Comparison of ENCODE assay signal across 20 cellular contexts in the genomic region with DNA sequence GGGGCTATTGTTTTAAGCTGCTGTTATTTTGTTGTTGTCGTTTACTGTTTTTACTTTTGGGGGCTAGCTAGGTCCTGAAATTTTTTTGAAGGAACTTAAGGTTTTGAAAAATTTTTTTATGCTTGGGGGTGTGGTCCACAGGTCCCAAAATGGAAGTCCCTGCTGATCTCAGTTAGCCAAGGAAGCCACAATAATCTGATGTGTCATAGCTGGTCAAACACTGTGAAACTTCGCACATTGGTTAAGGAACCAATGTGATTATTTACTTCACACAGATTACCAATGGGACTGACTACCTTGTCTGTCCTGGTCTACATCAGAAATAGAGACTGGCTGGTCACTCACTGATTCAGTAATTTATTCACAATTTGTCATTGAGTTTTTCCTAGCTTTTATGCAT. TPM values are rescaled to one million over a fixed set of nuclear protein-coding genes. Genes with fewer than 3 reads are reported as not detected.
DNase-seq lines count a peak whose midpoint lies in the region; ATAC-seq, FAIRE-seq and TF ChIP-seq lines count a peak whose summit lies in the region.
"Had no signal": no experiment of that assay in that cellular context is flagged by ENCODE, and none has a peak within 500 bp of the region (broad histone marks: within the 10 kb centered on the region; RNA-seq: fewer than 3 reads in every experiment).

No MANE protein-coding gene starts in this region.

- H3K4me1 ChIP-seq in GM12878 (ENCODE audit: control insufficient read depth, insufficient read depth, low read length): no peaks in the 10 kb centered on the region
- H3K4me1 ChIP-seq in right atrium auricular region: no peaks in the 10 kb centered on the region
- H3K4me1 ChIP-seq in effector memory CD4-positive, alpha-beta T cell (ENCODE audit: control insufficient read depth, insufficient read depth, low read length, poor library complexity, severe bottlenecking): no peaks in the 10 kb centered on the region
- H3K4me1 ChIP-seq: spleen, uterus had no signal

- no TSS peak for BruUV-seq in GM12878 (replicated peaks; lab: Mats Ljungman, UMichigan)

- H3K9me3 Mint-ChIP-seq in stimulated activated effector memory CD8-positive, alpha-beta T cell treated with anti-CD3 and anti-CD28 coated beads, Interleukin-12 subunit alpha, Interleukin-12 subunit beta, amount 100 ng/mL, for 72 hours: no peaks in the 10 kb centered on the region
- H3K9me3 Mint-ChIP-seq: dendritic cell treated with granulocyte-macrophage colony-stimulating factor and Interleukin-4, amounts not matched to agents 40 ng/mL and 50 ng/mL, for 4 days had no signal

- 96% methylated on average over 2 of the region's 2 CpGs for WGBS in GM12878 (ENCODE audit: insufficient coverage, insufficient replicate concordance, low lambda C conversion rate, missing lambda C conversion rate)

- intact Hi-C loops in GM12878 (cut with micrococcal nuclease; ENCODE audit: unreplicated experiment): no loop called here

- no peak overlapping the region for H2AFZ ChIP-seq in GM12878 (ENCODE audit: control insufficient read depth, low read depth, low read length)

- CTCF ChIA-PET in GM12878 (lab: Yijun Ruan, JAX): interaction anchor here (0.8 to 3.0 kb wide), 7 partner anchors 10 to 229 kb away, joined by 3 to 32 read pairs (median 4); no protein-coding TSS in a partner anchor

- no peaks in the 10 kb centered on the region for H3K4me1 Mint-ChIP-seq in stimulated activated effector memory CD8-positive, alpha-beta T cell treated with anti-CD3 and anti-CD28 coated beads, Interleukin-12 subunit alpha, Interleukin-12 subunit beta, amount 100 ng/mL, for 72 hours

- no peaks in the 10 kb centered on the region for H3K79me2 ChIP-seq in GM12878 (ENCODE audit: control insufficient read depth, insufficient read depth, low read length)

- no peak overlapping the region for H3K27ac ChIP-seq in GM12878 (ENCODE audit: control insufficient read depth, insufficient read depth)
- H3K27ac ChIP-seq in right atrium auricular region: no peak overlapping the region
- no peak overlapping the region for H3K27ac ChIP-seq in effector memory CD4-positive, alpha-beta T cell (ENCODE audit: insufficient read depth, low read length, poor library complexity, severe bottlenecking)
- H3K27ac ChIP-seq: 22Rv1, HL-60, spleen, uterus had no signal

- H3K4me3 ChIP-seq in GM12878 (no peak overlapping the region), right atrium auricular region (no peak overlapping the region)
- H3K4me3 ChIP-seq in effector memory CD4-positive, alpha-beta T cell (ENCODE audit: insufficient read depth, low read depth, low read length, poor library complexity, severe bottlenecking): no peak overlapping the region
- H3K4me3 ChIP-seq: spleen, uterus had no signal

- ATAC-seq in GM12878: peak; percentile 63
- ATAC-seq in stimulated activated effector memory CD8-positive, alpha-beta T cell treated with anti-CD3 and anti-CD28 coated beads, Interleukin-12 subunit alpha, Interleukin-12 subunit beta, amount 100 ng/mL, for 72 hours: peak; percentile 76
- ATAC-seq in HG02884 (IDR thresholded peaks at IDR 0.05; ENCODE audit: unreplicated experiment): no peak
- ATAC-seq: Right ventricle myocardium inferior had no signal

- DNase-seq in DMS53 (lab: John Stamatoyannopoulos, UW): peak; percentile 40
- no peak for DNase-seq in DMS53 treated with DMSO at 0.1 percent for 48 hours (lab: John Stamatoyannopoulos, UW; ENCODE audit: unreplicated experiment)
- DNase-seq in NOMO-1 treated with DMSO at 0.1 percent for 48 hours (lab: John Stamatoyannopoulos, UW; ENCODE audit: unreplicated experiment): peak; percentile 21
- DNase-seq in GM12878 (ENCODE audit: low read depth, low spot score): no peak
- no peak for DNase-seq in stimulated activated effector memory CD8-positive, alpha-beta T cell treated with anti-CD3 and anti-CD28 coated beads, Interleukin-12 subunit alpha, Interleukin-12 subunit beta, amount 100 ng/mL, for 72 hours (ENCODE audit: low spot score in 2 of 2)
- DNase-seq in right atrium auricular region (ENCODE audit: low spot score): no peak
- DNase-seq in effector memory CD4-positive, alpha-beta T cell: no peak
- DNase-seq: activated CD4-positive, alpha-beta T cell treated with anti-CD3 and anti-CD28 coated beads for 4 hours; HFFc6; NCI-H1048; NCI-H187 treated with DMSO at 0.1 percent for 48 hours; NCI-H2227 treated with DMSO at 0.1 percent for 48 hours; spleen; uterus had no signal

- RAD21 ChIA-PET in GM12878 (lab: Charles Lee; ENCODE audit: unreplicated experiment): interaction anchor here (1.0 to 2.1 kb wide), 5 partner anchors 11 to 262 kb away, joined by 3 to 13 read pairs (median 3); no protein-coding TSS in a partner anchor

- no peak for TF ChIP-seq EP300 in GM12878 (IDR thresholded peaks at IDR 0.05; ENCODE audit: borderline replicate concordance in 1 of 2, control insufficient read depth in 1 of 2, low read depth in 2 of 2, low read length in 2 of 2)

- no peak overlapping the region for H3K4me2 ChIP-seq in GM12878 (ENCODE audit: control insufficient read depth, insufficient read depth)

- H3K36me3 ChIP-seq in GM12878 (ENCODE audit: control insufficient read depth in 2 of 2, insufficient read depth in 2 of 2, low read length in 1 of 2) (no peaks in the 10 kb centered on the region), right atrium auricular region (no peaks in the 10 kb centered on the region)
- no peaks in the 10 kb centered on the region for H3K36me3 ChIP-seq in effector memory CD4-positive, alpha-beta T cell (ENCODE audit: control insufficient read depth, insufficient read depth, low read length)
- H3K36me3 ChIP-seq: spleen, uterus had no signal

- H3K4me3 Mint-ChIP-seq in stimulated activated effector memory CD8-positive, alpha-beta T cell treated with anti-CD3 and anti-CD28 coated beads, Interleukin-12 subunit alpha, Interleukin-12 subunit beta, amount 100 ng/mL, for 72 hours: no peak overlapping the region
- H3K4me3 Mint-ChIP-seq: dendritic cell treated with granulocyte-macrophage colony-stimulating factor and Interleukin-4, amounts not matched to agents 40 ng/mL and 50 ng/mL, for 4 days; HFFc6 had no signal

- POLR2A ChIA-PET in GM12878 (lab: Charles Lee): interaction anchor here (1.1 kb wide), 1 partner anchor 49 kb away, joined by 4 read pairs; no protein-coding TSS in a partner anchor

- no peak for TF ChIP-seq POLR2A in GM12878 (IDR thresholded peaks at IDR 0.05; ENCODE audit: low read depth, low read length)

- no peak overlapping the region for H3K9ac ChIP-seq in GM12878 (ENCODE audit: control insufficient read depth, insufficient read depth, low read length)

- no peaks in the 10 kb centered on the region for H3K36me3 Mint-ChIP-seq in stimulated activated effector memory CD8-positive, alpha-beta T cell treated with anti-CD3 and anti-CD28 coated beads, Interleukin-12 subunit alpha, Interleukin-12 subunit beta, amount 100 ng/mL, for 72 hours

- SMC1A ChIA-PET in GM12878 (lab: Charles Lee; ENCODE audit: uncharacterized antibody, unreplicated experiment): interaction anchor here (0.5 to 3.1 kb wide), 12 partner anchors 11 to 483 kb away, joined by 3 to 32 read pairs (median 3); no protein-coding TSS in a partner anchor

- no peaks in the 10 kb centered on the region for H4K20me1 ChIP-seq in GM12878 (ENCODE audit: control insufficient read depth, insufficient read depth)

- H3K27me3 ChIP-seq in GM12878 (replicated peaks in 1 of 2; ENCODE audit: control insufficient read depth in 2 of 2, insufficient read depth in 2 of 2, low read length in 1 of 2): no peaks in the 10 kb centered on the region
- H3K27me3 ChIP-seq in right atrium auricular region: no peaks in the 10 kb centered on the region
- no peaks in the 10 kb centered on the region for H3K27me3 ChIP-seq in effector memory CD4-positive, alpha-beta T cell (replicated peaks; ENCODE audit: control insufficient read depth, insufficient read depth, low read length, poor library complexity, severe bottlenecking)
- H3K27me3 ChIP-seq: spleen, uterus had no signal

- H3K27ac Mint-ChIP-seq in stimulated activated effector memory CD8-positive, alpha-beta T cell treated with anti-CD3 and anti-CD28 coated beads, Interleukin-12 subunit alpha, Interleukin-12 subunit beta, amount 100 ng/mL, for 72 hours: no peak overlapping the region
- H3K27ac Mint-ChIP-seq: dendritic cell treated with granulocyte-macrophage colony-stimulating factor and Interleukin-4, amounts not matched to agents 40 ng/mL and 50 ng/mL, for 4 days; HFFc6 had no signal

- no peak for FAIRE-seq in GM12878 (lab: Jason Lieb, UNC)
- FAIRE-seq: bronchial epithelial cell had no signal

- in situ Hi-C loops in GM12878 (cut with MboI): no loop called here

- no peaks in the 10 kb centered on the region for H3K9me3 ChIP-seq in GM12878 (replicated peaks; ENCODE audit: control insufficient read depth, insufficient read depth, low read length)
- no peaks in the 10 kb centered on the region for H3K9me3 ChIP-seq in right atrium auricular region
- no peaks in the 10 kb centered on the region for H3K9me3 ChIP-seq in effector memory CD4-positive, alpha-beta T cell (ENCODE audit: control insufficient read depth, low read length)
- H3K9me3 ChIP-seq: spleen, uterus had no signal

- no peak for TF ChIP-seq RAD21 in GM12878 (IDR thresholded peaks at IDR 0.05; ENCODE audit: insufficient read depth, low read depth, low read length)

- no peak for TF ChIP-seq CTCF in GM12878 (IDR thresholded peaks at IDR 0.05 in 2 of 3, conservative IDR thresholded peaks at IDR 0.05 in 1 of 3; ENCODE audit: control insufficient read depth in 2 of 3, extremely low read depth in 1 of 3, insufficient read depth in 1 of 3, low read depth in 3 of 3, low read length in 3 of 3)
- TF ChIP-seq CTCF in right atrium auricular region (IDR thresholded peaks at IDR 0.05): no peak

TF ChIP-seq in GM12878, 131 proteins besides CTCF, POLR2A, EP300 and RAD21 (continues in another document):
- no peak for TF ChIP-seq NR2C1 (IDR thresholded peaks at IDR 0.05)
- TF ChIP-seq RBBP5 (conservative IDR thresholded peaks at IDR 0.05): no peak

RNA-seq across cellular contexts. Expression of gene HYCC1, which starts 29.5 kb away (rescaled TPM):
- total RNA-seq in GM12878 (2013; cell fraction: nucleolus; rRNA removed): 70.6 and 80.3 TPM in 2 replicates
- total RNA-seq in GM12878 (2014; rRNA removed) (24.2 and 25.1 TPM in 2 replicates), GM12878 (2014; rRNA removed; fragmentation: Illumina TruSeq; extraction: Trizol) (25.6 and 28.6 TPM in 2 replicates), GM12878 (2021) (45.7 and 47.3 TPM in 2 replicates), right atrium auricular region (10 to 100 TPM; 26.1 to 40.8 TPM)
- polyA plus RNA-seq in GM12878 (2011; ENCODE audit: low read depth): 6.7 TPM
- polyA plus RNA-seq in GM12878 (2011; rRNA removed) (37.7 and 63.4 TPM in 2 replicates), GM12878 (2014; fragmentation: Illumina TruSeq; extraction: Trizol) (34.0 and 40.5 TPM in 2 replicates), GM12878 (2014; fragmentation: Nextera tagmentation; extraction: Ambion mirVana) (1 to 10 TPM; 8.5 to 9.9 TPM), GM12878 (2014; rRNA removed) (22.1 and 24.8 TPM in 2 replicates), GM12878 (2016; fragmentation: Nextera tagmentation; extraction: Ambion mirVana) (10 to 100 TPM; 55.9 to 62.9 TPM)
- polyA plus RNA-seq in GM12878 (2011; cell fraction: cytosol; rRNA removed): 18.6 and 25.1 TPM in 2 replicates
- polyA plus RNA-seq in GM12878 (2011; cell fraction: nucleus; rRNA removed): 29.6 and 33.1 TPM in 2 replicates
- polyA plus RNA-seq in GM12878 (2012): 15.8 and 17.4 TPM in 2 replicates
- polyA minus RNA-seq in GM12878 (2011; rRNA and poly(A)+ RNA removed): 31.7 and 46.2 TPM in 2 replicates
- polyA minus RNA-seq in GM12878 (2011; cell fraction: cytosol; rRNA and poly(A)+ RNA removed): 16.4 and 21.9 TPM in 2 replicates
- 32.6 and 46.3 TPM in 2 replicates for polyA minus RNA-seq in GM12878 (2011; cell fraction: nucleus; rRNA and poly(A)+ RNA removed)

Comparison
In these comparisons a context has a peak if more than half of its experiments do, and no peak if none do; other contexts are left out.
1. DNase-seq: peak in DMS53 (single experiment) and NOMO-1 treated with DMSO at 0.1 percent for 48 hours (single experiment); none in DMS53 treated with DMSO at 0.1 percent for 48 hours (single experiment), GM12878 (single experiment), stimulated activated effector memory CD8-positive, alpha-beta T cell treated with anti-CD3 and anti-CD28 coated beads, Interleukin-12 subunit alpha, Interleukin-12 subunit beta, amount 100 ng/mL, for 72 hours (0 of 2), right atrium auricular region (single experiment) and effector memory CD4-positive, alpha-beta T cell (0 of 3).